16 cellular contexts compared by ENCODE assay signal in genomic region chr3:197337656-197338055, GRCh38. TPM values are rescaled to one million over a fixed set of nuclear protein-coding genes. Genes with fewer than 3 reads are reported as not detected.
DNase-seq lines count a peak whose midpoint lies in the region; ATAC-seq, FAIRE-seq and TF ChIP-seq lines count a peak whose summit lies in the region.
"Had no signal": no experiment of that assay in that cellular context is flagged by ENCODE, and none has a peak within 500 bp of the region (broad histone marks: within the 10 kb centered on the region; RNA-seq: fewer than 3 reads in every experiment).

No MANE protein-coding gene starts in this region.

- no peak overlapping the region for H3K4me2 ChIP-seq in PC-3 (ENCODE audit: low read length)
- no peak overlapping the region for H3K4me2 ChIP-seq in K562 (ENCODE audit: insufficient read depth, low read length)

- TF ChIP-seq CTCF in PC-3 (conservative IDR thresholded peaks at IDR 0.05; ENCODE audit: low read depth, low read length) (no peak), K562 (IDR thresholded peaks at IDR 0.05 in 2 of 3, conservative IDR thresholded peaks at IDR 0.05 in 1 of 3; ENCODE audit: insufficient read depth in 2 of 3, low read depth in 1 of 3, low read length in 3 of 3) (no peak)

- no peaks in the 10 kb centered on the region for H3K36me3 ChIP-seq in PC-3 (ENCODE audit: low read depth, low read length)
- no peaks in the 10 kb centered on the region for H3K36me3 ChIP-seq in K562 (ENCODE audit: control insufficient read depth, insufficient read depth, low read length)

- H3K27ac ChIP-seq in PC-3 (ENCODE audit: low read length) (no peak overlapping the region), K562 (ENCODE audit: extremely low read depth, low read depth, low read length) (no peak overlapping the region)

- H3K79me2 ChIP-seq in PC-3 (ENCODE audit: low read length) (no peaks in the 10 kb centered on the region), K562 (ENCODE audit: control insufficient read depth, insufficient read depth, low read length) (no peaks in the 10 kb centered on the region)

- no TSS peak for BruUV-seq in PC-3 (replicated peaks; lab: Mats Ljungman, UMichigan)
- no TSS peak for BruUV-seq in K562 (replicated peaks; lab: Mats Ljungman, UMichigan)

- no peak overlapping the region for H3K9ac ChIP-seq in PC-3 (ENCODE audit: low read length)
- H3K9ac ChIP-seq in K562 (ENCODE audit: insufficient read depth in 1 of 2, low read depth in 2 of 2, low read length in 2 of 2) = no peak overlapping the region

- CTCF ChIA-PET in PC-3 (lab: Charles Lee) (no interaction called here), K562 (lab: Yijun Ruan, JAX; ENCODE audit: low intra/inter-chr PET ratio) (interaction anchor here (0.8 kb wide), 1 partner anchor 37 kb away, joined by 3 read pairs; no protein-coding TSS in a partner anchor)

- H3K9me2 ChIP-seq in PC-3 (replicated peaks; ENCODE audit: low read length) = no peaks in the 10 kb centered on the region

- no peaks in the 10 kb centered on the region for H3K9me1 ChIP-seq in K562 (ENCODE audit: control insufficient read depth, insufficient read depth, low read length)

- DNase-seq in DMS79 (lab: John Stamatoyannopoulos, UW) (peak; percentile 49), PC-3 (peak; percentile 72), K562 (ENCODE audit: extremely low read depth in 1 of 4, low spot score in 3 of 4) (no peak), iris pigment epithelial cell (ENCODE audit: low read depth) (peak; percentile 61), putamen (ENCODE audit: low spot score) (no peak), midbrain (lab: John Stamatoyannopoulos, UW) (no peak), NCI-H446 treated with DMSO at 0.1 percent for 48 hours (lab: John Stamatoyannopoulos, UW) (no peak)
- DNase-seq: Calu3; CD4-positive, CD25-positive, alpha-beta regulatory T cell; DND-41; GOT3; NCI-H1092; NCI-H2227 treated with DMSO at 0.1 percent for 48 hours; NCI-H69; Right ventricle myocardium superior had no signal

- H3K9me3 ChIP-seq in PC-3 (ENCODE audit: low read length) = no peaks in the 10 kb centered on the region
- H3K9me3 ChIP-seq in K562 (replicated peaks; ENCODE audit: control insufficient read depth, insufficient read depth, low read depth, low read length) = no peaks in the 10 kb centered on the region

- TF ChIP-seq POLR2A in K562 (conservative IDR thresholded peaks at IDR 0.05) = no peak

- no peaks in the 10 kb centered on the region for H3F3A ChIP-seq in PC-3 (ENCODE audit: low read length, unreplicated experiment)

- no peak for FAIRE-seq in K562 (lab: Jason Lieb, UNC)

- in situ Hi-C loops in K562 (cut with MboI) = no loop called here

- POLR2A ChIA-PET in PC-3 (lab: Charles Lee; ENCODE audit: unreplicated experiment) = no interaction called here
- POLR2A ChIA-PET in K562 (lab: Yijun Ruan, JAX) = interaction anchor here (0.6 to 1.1 kb wide), 3 partner anchors 14 to 70 kb away, joined by 3 to 5 read pairs (median 3); no protein-coding TSS in a partner anchor

- H3K4me1 ChIP-seq in PC-3 (ENCODE audit: insufficient read depth, low read length) (peaks cover 23% of the 10 kb centered on the region), K562 (replicated peaks in 1 of 2; ENCODE audit: control insufficient read depth in 2 of 2, insufficient read depth in 2 of 2, low read length in 2 of 2) (peaks cover 8 to 16% of the 10 kb centered on the region in 2 experiments)

- intact Hi-C loops in PC-3 (cut with micrococcal nuclease) (no loop called here), K562 (cut with micrococcal nuclease) (no loop called here)

- ATAC-seq in PC-3 (no peak), K562 (no peak), HG02840 (IDR thresholded peaks at IDR 0.05; ENCODE audit: low FRiP score, unreplicated experiment) (no peak)

- no peak for TF ChIP-seq EP300 in K562 (IDR thresholded peaks at IDR 0.05; ENCODE audit: low read length)

- whole genome bisulfite sequencing in K562 (ENCODE audit: insufficient coverage, low coverage, missing lambda C conversion rate) = 45% methylated on average over 4 of the region's 4 CpGs

- TF ChIP-seq RAD21 in K562 (CRISPR knock-in tag; conservative IDR thresholded peaks at IDR 0.05 in 1 of 2, IDR thresholded peaks at IDR 0.05 in 1 of 2) = no peak

- no peak overlapping the region for H2AFZ ChIP-seq in PC-3 (ENCODE audit: low read length)
- no peak overlapping the region for H2AFZ ChIP-seq in K562 (ENCODE audit: low read depth, low read length)

- H3K4me3 ChIP-seq in PC-3 (ENCODE audit: low read length) (no peak overlapping the region), K562 (no peak overlapping the region)

- no peaks in the 10 kb centered on the region for H4K20me1 ChIP-seq in PC-3 (ENCODE audit: low read length)
- H4K20me1 ChIP-seq in K562 (replicated peaks; ENCODE audit: control insufficient read depth, insufficient read depth, low read length) = no peaks in the 10 kb centered on the region

- H3K27me3 ChIP-seq in PC-3 (ENCODE audit: low read length) (no peaks in the 10 kb centered on the region), K562 (ENCODE audit: control insufficient read depth in 2 of 2, insufficient read depth in 2 of 2, low read length in 2 of 2) (no peaks in the 10 kb centered on the region)

TF ChIP-seq in K562, 482 proteins besides CTCF, POLR2A, EP300 and RAD21:
- TF ChIP-seq, protein P1, sequence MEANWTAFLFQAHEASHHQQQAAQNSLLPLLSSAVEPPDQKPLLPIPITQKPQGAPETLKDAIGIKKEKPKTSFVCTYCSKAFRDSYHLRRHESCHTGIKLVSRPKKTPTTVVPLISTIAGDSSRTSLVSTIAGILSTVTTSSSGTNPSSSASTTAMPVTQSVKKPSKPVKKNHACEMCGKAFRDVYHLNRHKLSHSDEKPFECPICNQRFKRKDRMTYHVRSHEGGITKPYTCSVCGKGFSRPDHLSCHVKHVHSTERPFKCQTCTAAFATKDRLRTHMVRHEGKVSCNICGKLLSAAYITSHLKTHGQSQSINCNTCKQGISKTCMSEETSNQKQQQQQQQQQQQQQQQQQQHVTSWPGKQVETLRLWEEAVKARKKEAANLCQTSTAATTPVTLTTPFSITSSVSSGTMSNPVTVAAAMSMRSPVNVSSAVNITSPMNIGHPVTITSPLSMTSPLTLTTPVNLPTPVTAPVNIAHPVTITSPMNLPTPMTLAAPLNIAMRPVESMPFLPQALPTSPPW (CRISPR knock-in tag; IDR thresholded peaks at IDR 0.05) = no peak
- TF ChIP-seq NFE2 (IDR thresholded peaks at IDR 0.05; ENCODE audit: low read depth) = 0 out of 2 replicates have a peak, but pooled peaks have one; percentile 5

RNA-seq across cellular contexts. Expression of gene DLG1, which starts 39.2 kb away (rescaled TPM):
- 60.8 and 77.8 TPM in 2 replicates for total RNA-seq in PC-3 (2014; rRNA removed)
- total RNA-seq in K562 (2011; cell fraction: chromatin; rRNA removed; ENCODE audit: low replicate concordance) = 141 and 293 TPM in 2 replicates
- total RNA-seq in K562 (2011; cell fraction: nucleolus; rRNA removed) = 38.2 and 46.8 TPM in 2 replicates
- total RNA-seq in K562 (2011; cell fraction: nucleoplasm; rRNA removed) = 84.2 and 109 TPM in 2 replicates
- 36.3 and 39.4 TPM in 2 replicates for total RNA-seq in K562 (2014; rRNA removed)
- total RNA-seq in K562 (2014; rRNA removed; fragmentation: Illumina TruSeq; extraction: Trizol) = 49.1 and 55.6 TPM in 2 replicates
- 43.5 and 48.4 TPM in 2 replicates for total RNA-seq in K562 (2015; rRNA removed; fragmentation: Illumina TruSeq; extraction: Trizol)
- 55.7 and 57.5 TPM in 2 replicates for total RNA-seq in K562 (2021)
- polyA plus RNA-seq in K562 (2011; rRNA removed) = 38.9 and 43.6 TPM in 2 replicates
- 8.7 and 13.6 TPM in 2 replicates for polyA plus RNA-seq in K562 (2011; cell fraction: cytosol; rRNA removed)
- 49.2 and 58.1 TPM in 2 replicates for polyA plus RNA-seq in K562 (2011; cell fraction: nucleus; rRNA removed)
- 35.9 and 42.5 TPM in 2 replicates for polyA plus RNA-seq in K562 (2012)
- 51.4 and 63.5 TPM in 2 replicates for polyA plus RNA-seq in K562 (2014; fragmentation: Illumina TruSeq; extraction: Trizol)
- 10 to 100 TPM in 1 of 2 experiments, 1 to 10 TPM in 1; 9.4 to 13.4 TPM for polyA plus RNA-seq in K562 (2014; fragmentation: Nextera tagmentation; extraction: Ambion mirVana)
- 30.8 and 31.0 TPM in 2 replicates for polyA plus RNA-seq in K562 (2014; rRNA removed)
- polyA minus RNA-seq in K562 (2011; rRNA and poly(A)+ RNA removed) = 66.5 and 99.3 TPM in 2 replicates
- polyA minus RNA-seq in K562 (2011; cell fraction: cytosol; rRNA and poly(A)+ RNA removed) = 19.7 and 21.1 TPM in 2 replicates
- 61.9 and 105 TPM in 2 replicates for polyA minus RNA-seq in K562 (2011; cell fraction: nucleus; rRNA and poly(A)+ RNA removed)

Comparison
In these comparisons a context has a peak if more than half of its experiments do, and no peak if none do; other contexts are left out.
1. DNase-seq: peak in DMS79 (single experiment), PC-3 (single experiment) and iris pigment epithelial cell (single experiment); none in K562 (0 of 4), putamen (single experiment), midbrain (single experiment) and NCI-H446 treated with DMSO at 0.1 percent for 48 hours (single experiment).